In genomic region chr22:17369553-17370035, GRCh38 we compare ENCODE assay signal across 8 cellular contexts. TPM values are rescaled to one million over a fixed set of nuclear protein-coding genes. Genes with fewer than 3 reads are reported as not detected.
DNase-seq lines count a peak whose midpoint lies in the region; ATAC-seq and TF ChIP-seq lines count a peak whose summit lies in the region.

No MANE protein-coding gene starts in this region.

- no peak for TF ChIP-seq POLR2A in spleen (IDR thresholded peaks at IDR 0.05)

- WGBS in spleen, 5 donors, result 0 to 1% (median 0%) methylated on average over 7 to 76 of the region's 77 CpGs

- H3K4me3 ChIP-seq in BE2C (ENCODE audit: low read depth, low read length), result no peak overlapping the region
- H3K4me3 ChIP-seq in iPS-18a (ENCODE audit: low read length), result peak overlapping the region; percentile 75
- H3K4me3 ChIP-seq in spleen, result peak overlapping the region; percentile 35 to 80 (median 53)

- H3K9me3 ChIP-seq in BE2C (no peaks in the 10 kb centered on the region), iPS-18a (ENCODE audit: control insufficient read depth, low read depth, low read length) (no peaks in the 10 kb centered on the region), spleen (no peaks in the 10 kb centered on the region)

- peaks cover 51% of the 10 kb centered on the region for H3K27me3 Mint-ChIP-seq in activated T-cell treated with anti-CD3 and anti-CD28 coated beads, Interleukin-2, amount 50 U/mL, for 72 hours (ENCODE audit: low read depth)
- H3K27me3 Mint-ChIP-seq in CD14-positive monocyte (ENCODE audit: low read depth in 3 of 3), result peaks cover 78 to 89% (median 82%) of the 10 kb centered on the region in 3 donors

- DNase-seq in BE2C (peak; percentile 49), spleen (peak; percentile 82), CD14-positive monocyte (ENCODE audit: low spot score) (no peak), OCI-M2 (lab: John Stamatoyannopoulos, UW; ENCODE audit: unreplicated experiment) (no peak), SW 1271 (lab: John Stamatoyannopoulos, UW) (no peak)
- DNase-seq in activated T-cell treated with anti-CD3 and anti-CD28 coated beads, Interleukin-2, amount 50 U/mL, for 72 hours, result peak; percentile 31 to 40

- peaks cover 1 to 5% of the 10 kb centered on the region in 2 donors for H3K36me3 Mint-ChIP-seq in activated T-cell treated with anti-CD3 and anti-CD28 coated beads, Interleukin-2, amount 50 U/mL, for 72 hours (ENCODE audit: insufficient read depth in 2 of 2)
- peaks cover 0 to 7% of the 10 kb centered on the region in 2 donors for H3K36me3 Mint-ChIP-seq in CD14-positive monocyte

- TF ChIP-seq CTCF in BE2C (IDR thresholded peaks at IDR 0.05; ENCODE audit: low read depth, low read length) (no peak), spleen (IDR thresholded peaks at IDR 0.05 in 8 of 11, conservative IDR thresholded peaks at IDR 0.05 in 3 of 11) (no peak), CD14-positive monocyte (IDR thresholded peaks at IDR 0.05) (no peak)

- H3K9ac ChIP-seq in iPS-18a (ENCODE audit: low read length), result peak overlapping the region; percentile 71

- H3K4me1 ChIP-seq in BE2C (no peaks in the 10 kb centered on the region), iPS-18a (ENCODE audit: control insufficient read depth, low read depth, low read length) (peaks cover 42% of the 10 kb centered on the region), spleen (peaks cover 6 to 50% (median 29%) of the 10 kb centered on the region in 6 donors)

- H3K27ac Mint-ChIP-seq in activated T-cell treated with anti-CD3 and anti-CD28 coated beads, Interleukin-2, amount 50 U/mL, for 72 hours, result no peak overlapping the region
- H3K27ac Mint-ChIP-seq in CD14-positive monocyte, result no peak overlapping the region

- intact Hi-C loops in spleen (cut with DNase I; ENCODE audit: low total_unique reads) (loop anchor here (10.0 kb wide), 1 partner anchor 65 kb away; no protein-coding TSS in a partner anchor), CD14-positive monocyte (cut with micrococcal nuclease) (no loop called here)

- H3K36me3 ChIP-seq in BE2C (no peaks in the 10 kb centered on the region), iPS-18a (ENCODE audit: control insufficient read depth, low read depth, low read length) (no peaks in the 10 kb centered on the region), spleen (no peaks in the 10 kb centered on the region)

- ATAC-seq in HG02588 (IDR thresholded peaks at IDR 0.05; ENCODE audit: unreplicated experiment), result peak; percentile 53
- ATAC-seq in activated T-cell treated with anti-CD3 and anti-CD28 coated beads, Interleukin-2, amount 50 U/mL, for 72 hours (replicated peaks in 1 of 2), result peak; percentile 59 to 64

- H3K9me3 Mint-ChIP-seq in activated T-cell treated with anti-CD3 and anti-CD28 coated beads, Interleukin-2, amount 50 U/mL, for 72 hours, result no peaks in the 10 kb centered on the region
- H3K9me3 Mint-ChIP-seq in CD14-positive monocyte, result peaks cover 0 to 19% (median 7%) of the 10 kb centered on the region in 7 donors

- H3K27ac ChIP-seq in iPS-18a (ENCODE audit: low read length), result no peak overlapping the region
- H3K27ac ChIP-seq in spleen, result peak overlapping the region in 3 of 8 donors; percentile 45 to 64 (median 48)

- peaks cover 35% of the 10 kb centered on the region for H3K4me1 Mint-ChIP-seq in activated T-cell treated with anti-CD3 and anti-CD28 coated beads, Interleukin-2, amount 50 U/mL, for 72 hours (ENCODE audit: low read depth)
- peaks cover 22% of the 10 kb centered on the region for H3K4me1 Mint-ChIP-seq in CD14-positive monocyte

- H3K4me3 Mint-ChIP-seq in activated T-cell treated with anti-CD3 and anti-CD28 coated beads, Interleukin-2, amount 50 U/mL, for 72 hours, result peak overlapping the region; percentile 31 to 37
- peak overlapping the region in 1 of 2 donors; percentile 27 for H3K4me3 Mint-ChIP-seq in CD14-positive monocyte

- peaks cover 81% of the 10 kb centered on the region for H3K27me3 ChIP-seq in BE2C
- no peaks in the 10 kb centered on the region for H3K27me3 ChIP-seq in iPS-18a (ENCODE audit: control insufficient read depth, insufficient read depth, low read length)
- H3K27me3 ChIP-seq in spleen (replicated peaks in 1 of 7), result peaks cover 8 to 88% (median 58%) of the 10 kb centered on the region in 7 donors

RNA-seq across cellular contexts. Expression of gene CECR2, which starts 0.3 kb away (rescaled TPM):
- polyA plus RNA-seq in BE2C (2012; ENCODE audit: insufficient read depth, insufficient read length, low read depth), result 0.66 TPM
- total RNA-seq in activated T-cell treated with anti-CD3 and anti-CD28 coated beads, Interleukin-2, amount 50 U/mL, for 72 hours, result under 1 TPM; 0.23 to 0.77 TPM
- total RNA-seq in spleen, result 1 to 10 TPM in 5 of 7 donors, under 1 TPM in 2; 0.59 to 3.0 (median 1.2) TPM
- polyA plus RNA-seq in spleen, result under 1 TPM; 0.05 to 0.22 (median 0.13) TPM
- polyA plus RNA-seq in CD14-positive monocyte, result under 1 TPM; 0.02 to 0.24 TPM

Comparison
In these comparisons a context has a peak if more than half of its experiments do, and no peak if none do; other contexts are left out.
1. DNase-seq: peak in BE2C (single experiment), activated T-cell treated with anti-CD3 and anti-CD28 coated beads, Interleukin-2, amount 50 U/mL, for 72 hours (2 of 2) and spleen (single experiment); none in CD14-positive monocyte (single experiment), OCI-M2 (single experiment) and SW 1271 (0 of 2).